ENCODE assay signal across 8 cellular contexts in genomic region chr1:220219865-220220698, GRCh38. TPM values are rescaled to one million over a fixed set of nuclear protein-coding genes. Genes with fewer than 3 reads are reported as not detected.
DNase-seq lines count a peak whose midpoint lies in the region; ATAC-seq lines count a peak whose summit lies in the region.
"Had no signal": no experiment of that assay in that cellular context is flagged by ENCODE, and none has a peak within 500 bp of the region (broad histone marks: within the 10 kb centered on the region; RNA-seq: fewer than 3 reads in every experiment).

No MANE protein-coding gene starts in this region.

- H3K4me3 Mint-ChIP-seq in naive B cell = peak overlapping the region in 5 of 8 donors; percentile 33 to 75 (median 56)

- peaks cover 0 to 10% of the 10 kb centered on the region in 2 donors for H3K36me3 Mint-ChIP-seq in naive B cell

- H3K27me3 Mint-ChIP-seq in naive B cell = no peaks in the 10 kb centered on the region

- DNase-seq in naive B cell (no peak), substantia nigra (lab: John Stamatoyannopoulos, UW) (no peak), GM19238 (ENCODE audit: insufficient read length, low spot score) (no peak), cardiac septum (ENCODE audit: low spot score) (no peak)
- DNase-seq: NCI-H1092 treated with DMSO at 0.1 percent for 48 hours had no signal

- intact Hi-C loops in cardiac septum (cut with DNase I) = loop anchor here (10.0 kb wide), 1 partner anchor 555 kb away; no protein-coding TSS in a partner anchor

- H3K27ac ChIP-seq in substantia nigra (ENCODE audit: low read depth, low read length, poor library complexity, severe bottlenecking) = no peak overlapping the region

- H3K27ac Mint-ChIP-seq in naive B cell = peak overlapping the region in 5 of 6 donors; percentile 27 to 92 (median 82)

- peak; percentile 29 for ATAC-seq in GM18861 (IDR thresholded peaks at IDR 0.05; ENCODE audit: unreplicated experiment)
- peak; percentile 46 for ATAC-seq in GM21526 (IDR thresholded peaks at IDR 0.05; ENCODE audit: low FRiP score, unreplicated experiment)
- ATAC-seq in HG03196 (IDR thresholded peaks at IDR 0.05; ENCODE audit: unreplicated experiment) = peak; percentile 50
- ATAC-seq in naive B cell (ENCODE audit: low read depth in 2 of 2) = peak; percentile 74 to 80

- H3K9me3 Mint-ChIP-seq in naive B cell = no peaks in the 10 kb centered on the region

- peaks cover 29 to 57% (median 53%) of the 10 kb centered on the region in 3 donors for H3K4me1 Mint-ChIP-seq in naive B cell

RNA-seq across cellular contexts. Expression of gene RAB3GAP2, which starts 52.2 kb away (rescaled TPM):
- 10 to 100 TPM; 21.3 to 39.5 (median 24.6) TPM for polyA plus RNA-seq in naive B cell (ENCODE audit: low read depth in 6 of 6)
- total RNA-seq in cardiac septum = 26.6 TPM
